Comparison of ENCODE assay signal across 8 cellular contexts in the genomic region with DNA sequence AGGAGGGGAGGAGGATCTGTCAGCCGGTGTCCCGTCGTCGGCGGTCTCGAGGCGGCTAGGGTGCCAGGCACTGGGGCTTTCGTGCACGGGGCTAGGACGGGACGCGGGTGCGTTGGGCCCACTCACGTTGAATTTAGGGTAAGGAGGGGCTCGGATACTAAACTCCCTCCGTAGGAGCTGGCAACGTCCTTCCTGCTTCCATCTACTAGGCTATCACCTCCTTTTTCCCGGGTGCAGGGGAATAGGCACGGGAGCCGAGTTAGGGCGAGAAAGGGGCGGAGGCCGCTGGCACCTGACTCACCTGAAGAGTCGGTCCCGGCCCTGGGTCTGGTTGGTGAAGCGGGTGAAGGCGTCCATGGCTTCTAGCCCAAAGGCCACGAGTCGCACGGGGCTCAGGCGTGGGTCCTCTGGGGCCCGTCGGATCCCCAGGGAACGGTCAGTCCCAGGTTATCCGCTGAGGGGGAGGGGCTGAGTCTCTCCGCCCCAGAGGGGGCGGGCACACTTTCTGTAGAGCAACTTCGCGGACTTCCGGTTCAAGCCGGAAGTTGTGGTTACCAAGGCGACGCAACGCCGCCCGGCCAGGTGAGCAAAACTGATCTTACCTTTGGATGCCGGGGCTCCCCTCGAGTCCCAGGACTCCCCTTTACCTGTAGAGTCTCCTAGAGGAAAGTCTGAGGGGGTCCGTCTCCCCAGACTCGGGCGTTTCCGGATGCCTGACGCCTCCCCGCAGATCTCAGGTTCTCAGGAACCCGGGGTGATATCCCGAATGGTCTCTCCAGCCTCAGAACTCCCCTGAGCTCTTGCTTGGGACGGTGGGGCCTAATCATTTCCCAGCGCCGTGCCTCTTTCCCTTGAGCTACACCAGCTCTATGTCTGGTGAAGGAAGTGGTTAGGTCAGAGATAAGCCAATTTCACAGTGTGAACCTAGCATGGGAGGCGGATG. TPM values are rescaled to one million over a fixed set of nuclear protein-coding genes. Genes with fewer than 3 reads are reported as not detected.
DNase-seq lines count a peak whose midpoint lies in the region; ATAC-seq and TF ChIP-seq lines count a peak whose summit lies in the region.

A gene with protein sequence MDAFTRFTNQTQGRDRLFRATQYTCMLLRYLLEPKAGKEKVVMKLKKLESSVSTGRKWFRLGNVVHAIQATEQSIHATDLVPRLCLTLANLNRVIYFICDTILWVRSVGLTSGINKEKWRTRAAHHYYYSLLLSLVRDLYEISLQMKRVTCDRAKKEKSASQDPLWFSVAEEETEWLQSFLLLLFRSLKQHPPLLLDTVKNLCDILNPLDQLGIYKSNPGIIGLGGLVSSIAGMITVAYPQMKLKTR (minus strand): TSS at position 479 of the 943 bp plus-strand sequence. CDS start 122 bp downstream, at position 357.
A gene (plus strand): TSS at position 536 of the 943 bp plus-strand sequence. CDS start 10,936 bp downstream, outside the sequence.

- ATAC-seq in CD4-positive, alpha-beta T cell (ENCODE audit: poor library complexity), result peak; percentile 82
- peak; percentile 93 for ATAC-seq in GM19438 (IDR thresholded peaks at IDR 0.05; ENCODE audit: low read depth, unreplicated experiment)
- ATAC-seq in HG03565 (IDR thresholded peaks at IDR 0.05; ENCODE audit: unreplicated experiment), result peak; percentile 58

- peak within 1 kb of the TSS; percentile 73 for H3K27ac Mint-ChIP-seq in CD4-positive, alpha-beta T cell

- peaks cover 11% of the 10 kb centered on the region for H3K4me1 ChIP-seq in mononuclear cell (ENCODE audit: insufficient read depth, low read length)

- POLR2A ChIA-PET in CD4-positive, alpha-beta T cell (lab: Charles Lee), result no interaction called here

- intact Hi-C loops in CD4-positive, alpha-beta T cell (cut with DNase I, micrococcal nuclease), result loop anchor here in 1 of 2 experiments (5.0 to 10.0 kb wide), 2 partner anchors 113 to 356 kb away; a partner anchor contains a TSS

- no peak for TF ChIP-seq CTCF in CD4-positive, alpha-beta T cell (IDR thresholded peaks at IDR 0.05)

- H3K4me1 Mint-ChIP-seq in CD4-positive, alpha-beta T cell (ENCODE audit: low read depth), result peaks cover 6% of the 10 kb centered on the region

- no peaks in the 10 kb centered on the region for H3K9me3 Mint-ChIP-seq in CD4-positive, alpha-beta T cell

- H3K9me3 ChIP-seq in CD4-positive, alpha-beta T cell (ENCODE audit: control insufficient read depth, low read length), result no peaks in the 10 kb centered on the region
- no peaks in the 10 kb centered on the region for H3K9me3 ChIP-seq in mononuclear cell (ENCODE audit: low read depth, low read length)

- H3K27me3 ChIP-seq in CD4-positive, alpha-beta T cell (ENCODE audit: control insufficient read depth, insufficient read depth, low read length), result no peaks in the 10 kb centered on the region
- H3K27me3 ChIP-seq in mononuclear cell (ENCODE audit: insufficient read depth, low read length), result no peaks in the 10 kb centered on the region

- peak; percentile 58 to 79 (median 68) for DNase-seq in CD4-positive, alpha-beta T cell
- DNase-seq in NOMO-1 treated with dmso at 0.1 percent for 144 hours (lab: John Stamatoyannopoulos, UW; ENCODE audit: unreplicated experiment) (peak; percentile 45), epidermal melanocyte (ENCODE audit: insufficient read length, low spot score) (peak; percentile 54)
- peak; percentile 77 for DNase-seq in activated CD8-positive, alpha-beta memory T cell treated with anti-CD3 and anti-CD28 coated beads, Interleukin-2, amount 50 U/mL, for 4 hours
- peak; percentile 49 to 70 for DNase-seq in stimulated activated CD8-positive, alpha-beta memory T cell treated with anti-CD3 and anti-CD28 coated beads, Interleukin-15, amount 100 ng/mL, for 48 hours (ENCODE audit: low read depth in 2 of 2)

- peak within 1 kb of the TSS; percentile 90 for H3K4me3 Mint-ChIP-seq in CD4-positive, alpha-beta T cell

- H3K27ac ChIP-seq in CD4-positive, alpha-beta T cell (ENCODE audit: low read depth, low read length), result no peak within 1 kb of the TSS

- peak within 1 kb of the TSS; percentile 76 for H3K4me3 ChIP-seq in mononuclear cell (ENCODE audit: low read length)

- CTCF ChIA-PET in CD4-positive, alpha-beta T cell (lab: Charles Lee), result no interaction called here

- peaks cover 2% of the 10 kb centered on the region for H3K36me3 Mint-ChIP-seq in CD4-positive, alpha-beta T cell (ENCODE audit: low read depth)

- peaks cover 5% of the 10 kb centered on the region for H3K27me3 Mint-ChIP-seq in CD4-positive, alpha-beta T cell

RNA-seq across cellular contexts. Expression of the first gene that starts in this region (rescaled TPM):
- under 1 TPM; 0.22 TPM for total RNA-seq in CD4-positive, alpha-beta T cell
- total RNA-seq in mononuclear cell, result 0.42 TPM

RNA-seq across cellular contexts. Expression of the second gene that starts in this region (rescaled TPM):
- not detected for total RNA-seq in CD4-positive, alpha-beta T cell
- total RNA-seq in mononuclear cell, result not detected

Comparison
In these comparisons a context has a peak if more than half of its experiments do, and no peak if none do; other contexts are left out.
1. Peak in DNase-seq and ATAC-seq in CD4-positive, alpha-beta T cell; RNA of the genes that start here not detected or under 1 TPM.